ENCODE assay signal across 1 cellular context in the genomic region with DNA sequence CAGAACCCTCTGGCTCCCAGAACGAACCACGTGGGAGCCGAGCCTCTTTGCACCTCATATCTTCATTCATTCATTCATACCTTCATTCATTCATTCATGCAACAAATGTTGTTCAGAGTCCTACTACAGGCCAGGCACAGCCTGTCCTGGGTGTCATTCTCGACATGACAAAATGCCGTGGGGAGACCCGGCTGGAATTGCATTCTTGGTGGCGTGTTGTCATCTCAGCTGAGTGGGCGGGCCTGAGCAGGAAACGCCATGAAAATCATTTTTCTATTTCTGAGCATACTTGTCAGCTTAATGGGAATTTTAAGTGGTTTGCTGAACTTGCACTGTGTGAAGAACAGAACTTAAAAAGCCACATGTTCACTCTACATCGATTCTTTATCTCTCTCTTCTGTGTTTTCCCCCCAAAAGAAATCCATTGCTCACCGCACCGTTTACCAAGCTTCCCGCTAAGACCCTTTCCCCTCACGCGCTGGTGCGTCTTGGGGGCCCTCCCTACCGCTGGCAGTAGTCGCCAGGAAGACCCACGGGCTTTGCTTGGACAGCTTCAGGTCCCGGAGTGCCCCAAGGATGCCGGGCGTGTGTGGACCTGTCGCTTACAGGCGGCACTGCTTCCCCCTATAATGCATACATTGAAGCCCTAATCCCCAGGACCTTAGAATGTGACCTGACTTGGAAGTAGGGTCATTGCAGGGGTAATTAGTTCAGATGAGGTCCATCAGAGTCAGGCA.
TF ChIP-seq lines count a peak whose summit lies in the region.

No MANE protein-coding gene starts in this region.

TF ChIP-seq in SK-N-SH, 30 proteins besides CTCF, POLR2A, EP300 and RAD21 (continued from another document):
- TF ChIP-seq REST (IDR thresholded peaks at IDR 0.05; ENCODE audit: low read depth, low read length) = no peak
- TF ChIP-seq USF1 (IDR thresholded peaks at IDR 0.05; ENCODE audit: borderline replicate concordance, low read depth) = no peak
- no peak for TF ChIP-seq MAX (IDR thresholded peaks at IDR 0.05; ENCODE audit: low read depth)
- TF ChIP-seq TEAD4 (IDR thresholded peaks at IDR 0.05; ENCODE audit: borderline replicate concordance, insufficient read depth) = no peak
- TF ChIP-seq TAF1 (IDR thresholded peaks at IDR 0.05; ENCODE audit: borderline replicate concordance, low read depth, low read length) = no peak
- TF ChIP-seq RXRA (IDR thresholded peaks at IDR 0.05; ENCODE audit: borderline replicate concordance, low read depth) = no peak
- TF ChIP-seq EZH2phosphoT487 (IDR thresholded peaks at IDR 0.05; ENCODE audit: borderline replicate concordance, low read depth) = no peak
TF ChIP-seq in SK-N-SH: peak in this region for 0.
